15 cellular contexts compared by ENCODE assay signal in genomic region chr2:215794829-215795546, GRCh38.
DNase-seq lines count a peak whose midpoint lies in the region; ATAC-seq and TF ChIP-seq lines count a peak whose summit lies in the region.
"Had no signal": no experiment of that assay in that cellular context is flagged by ENCODE, and none has a peak within 500 bp of the region (broad histone marks: within the 10 kb centered on the region; RNA-seq: fewer than 3 reads in every experiment).

No MANE protein-coding gene starts in this region.

- peak; percentile 15 for TF ChIP-seq CTCF in astrocyte of the spinal cord (IDR thresholded peaks at IDR 0.05; ENCODE audit: low read depth, low read length)

- H3K9me3 ChIP-seq in HUES6 (ENCODE audit: control insufficient read depth, insufficient read depth, low read depth, low read length) = no peaks in the 10 kb centered on the region
- H3K9me3 ChIP-seq: heart left ventricle, Peyer's patch had no signal

- H3K36me3 Mint-ChIP-seq in stimulated activated naive B cell treated with anti-CD40 and anti-IgM and Interleukin-4, amounts not matched to agents 10 μg/mL and 1 μg/mL and 100 μg/mL, for 72 hours = no peaks in the 10 kb centered on the region

- no peaks in the 10 kb centered on the region for H3K27me3 ChIP-seq in HUES6 (ENCODE audit: control insufficient read depth, insufficient read depth, low read length)
- H3K27me3 ChIP-seq: heart left ventricle, Peyer's patch had no signal

- no peak overlapping the region for H3K9ac ChIP-seq in HUES6 (ENCODE audit: low read length)

- peak overlapping the region; percentile 9 for H3K27ac Mint-ChIP-seq in stimulated activated naive B cell treated with anti-CD40 and anti-IgM and Interleukin-4, amounts not matched to agents 10 μg/mL and 1 μg/mL and 100 μg/mL, for 72 hours
- H3K27ac Mint-ChIP-seq: IgD-negative memory B cell had no signal

- ATAC-seq in stimulated activated naive B cell treated with anti-CD40 and anti-IgM and Interleukin-4, amounts not matched to agents 10 μg/mL and 1 μg/mL and 100 μg/mL, for 72 hours (replicated peaks) = no peak
- ATAC-seq in HG03045 (IDR thresholded peaks at IDR 0.05; ENCODE audit: unreplicated experiment) = no peak

- H3K4me1 Mint-ChIP-seq in stimulated activated naive B cell treated with anti-CD40 and anti-IgM and Interleukin-4, amounts not matched to agents 10 μg/mL and 1 μg/mL and 100 μg/mL, for 72 hours = peaks cover 9 to 12% of the 10 kb centered on the region in 2 donors
- H3K4me1 Mint-ChIP-seq: IgD-negative memory B cell had no signal

- H3K9me3 Mint-ChIP-seq in stimulated activated naive B cell treated with anti-CD40 and anti-IgM and Interleukin-4, amounts not matched to agents 10 μg/mL and 1 μg/mL and 100 μg/mL, for 72 hours = no peaks in the 10 kb centered on the region
- H3K9me3 Mint-ChIP-seq: activated T-helper 2 cell treated with anti-CD3 and anti-CD28 coated beads, Interferon-gamma antibody, Interleukin-2, Interleukin-4, amounts not matched to agents 10 μg/mL and 5 μg/mL and 100 μg/mL, durations not matched to agents 14 hours and 24 hours and 36 hours; neural crest cell had no signal

- H3K27me3 Mint-ChIP-seq in stimulated activated naive B cell treated with anti-CD40 and anti-IgM and Interleukin-4, amounts not matched to agents 10 μg/mL and 1 μg/mL and 100 μg/mL, for 72 hours = peaks cover 5 to 11% of the 10 kb centered on the region in 2 donors

- peak overlapping the region; percentile 27; the same call in 1 of the 2 replicates for H3K27ac ChIP-seq in HUES6 (ENCODE audit: low read depth, low read length)

- in situ Hi-C loops in astrocyte of the spinal cord (cut with HindIII; ENCODE audit: low sequenced_read_pairs) = no loop called here

- DNase-seq in astrocyte of the spinal cord (ENCODE audit: low read depth, low spot score) (peak; percentile 50), iPS-NIHi11 (ENCODE audit: low spot score) (peak; percentile 29), HuH-7.5 (ENCODE audit: low spot score) (no peak), Ammon's horn (ENCODE audit: low spot score) (no peak)
- DNase-seq in stimulated activated naive B cell treated with anti-CD40 and anti-IgM and Interleukin-4, amounts not matched to agents 10 μg/mL and 1 μg/mL and 100 μg/mL, for 72 hours = no peak
- DNase-seq: heart left ventricle, NCI-H1105, Peyer's patch, small intestine, T-helper 2 cell had no signal

- no peaks in the 10 kb centered on the region for H3K36me3 ChIP-seq in HUES6 (ENCODE audit: control insufficient read depth, insufficient read depth, low read length)
- H3K36me3 ChIP-seq: heart left ventricle, Peyer's patch had no signal

- H3K4me3 ChIP-seq in HUES6 (ENCODE audit: low read depth, low read length) (no peak overlapping the region), astrocyte of the spinal cord (ENCODE audit: low read depth, low read length) (no peak overlapping the region)
- H3K4me3 ChIP-seq: heart left ventricle, Peyer's patch had no signal

- H3K4me1 ChIP-seq in HUES6 (ENCODE audit: control insufficient read depth, insufficient read depth, low read length) = peaks cover 38% of the 10 kb centered on the region

- no peak overlapping the region for H3K4me3 Mint-ChIP-seq in stimulated activated naive B cell treated with anti-CD40 and anti-IgM and Interleukin-4, amounts not matched to agents 10 μg/mL and 1 μg/mL and 100 μg/mL, for 72 hours
- H3K4me3 Mint-ChIP-seq: IgD-negative memory B cell, neural crest cell had no signal

Comparison
In these comparisons a context has a peak if more than half of its experiments do, and no peak if none do; other contexts are left out.
1. DNase-seq: peak in astrocyte of the spinal cord (single experiment) and iPS-NIHi11 (single experiment); none in stimulated activated naive B cell treated with anti-CD40 and anti-IgM and Interleukin-4, amounts not matched to agents 10 μg/mL and 1 μg/mL and 100 μg/mL, for 72 hours (single experiment), HuH-7.5 (single experiment) and Ammon's horn (single experiment).